In genomic region chr1:21305155-21305899, GRCh38 we compare ENCODE assay signal across 2 cellular contexts.
A peak's percentile ranks its signal among the peaks of the same experiment; 100 is the strongest.
TF ChIP-seq lines count a peak whose summit lies in the region.

No MANE protein-coding gene starts in this region.

TF ChIP-seq in A549, 52 proteins besides CTCF, POLR2A, EP300 and RAD21:
- no peak for TF ChIP-seq JUNB (IDR thresholded peaks at IDR 0.05)
- TF ChIP-seq MAFK (IDR thresholded peaks at IDR 0.05; ENCODE audit: partially characterized antibody): peak; percentile 74
- TF ChIP-seq EHMT2 (IDR thresholded peaks at IDR 0.05; ENCODE audit: low read depth): no peak
- TF ChIP-seq PHF8 (IDR thresholded peaks at IDR 0.05; ENCODE audit: borderline replicate concordance, low read depth): no peak
- no peak for TF ChIP-seq CEBPB (IDR thresholded peaks at IDR 0.05)

TF ChIP-seq in H1, 55 proteins besides CTCF, POLR2A, EP300 and RAD21:
- TF ChIP-seq HDAC6 (IDR thresholded peaks at IDR 0.05; ENCODE audit: low read depth, low read length) (no peak), MAFK (IDR thresholded peaks at IDR 0.05; ENCODE audit: low read depth, low read length) (0 out of 2 replicates have a peak, but pooled peaks have one; percentile 11)
